Comparison of ENCODE assay signal across 8 cellular contexts in genomic region chr10:26861326-26861998, GRCh38. TPM values are rescaled to one million over a fixed set of nuclear protein-coding genes. Genes with fewer than 3 reads are reported as not detected.
DNase-seq lines count a peak whose midpoint lies in the region; ATAC-seq and TF ChIP-seq lines count a peak whose summit lies in the region.

No MANE protein-coding gene starts in this region.

- no peaks in the 10 kb centered on the region for H4K20me1 ChIP-seq in OCI-LY1 (ENCODE audit: insufficient read depth, low read length)

- no peak overlapping the region for H2BK5ac ChIP-seq in neuronal stem cell (ENCODE audit: low read length)

- no peak overlapping the region for H3K18ac ChIP-seq in neuronal stem cell (ENCODE audit: low read length)

- H3K27me3 ChIP-seq in CD4-positive, alpha-beta T cell (ENCODE audit: control insufficient read depth, insufficient read depth, low read length): no peaks in the 10 kb centered on the region
- H3K27me3 ChIP-seq in OCI-LY1 (ENCODE audit: insufficient read depth, low read length) (no peaks in the 10 kb centered on the region), dorsolateral prefrontal cortex (no peaks in the 10 kb centered on the region), neuronal stem cell (ENCODE audit: control insufficient read depth in 3 of 3, insufficient read depth in 3 of 3, low read depth in 1 of 3, low read length in 3 of 3) (peaks cover 0 to 5% (median 0%) of the 10 kb centered on the region in 3 experiments)

- H3K79me2 ChIP-seq in OCI-LY1 (ENCODE audit: insufficient read depth, low read length): peaks cover 39% of the 10 kb centered on the region

- no peak overlapping the region for H3K23ac ChIP-seq in neuronal stem cell (ENCODE audit: low read depth, low read length, poor library complexity)

- no peak overlapping the region for H2BK15ac ChIP-seq in neuronal stem cell (ENCODE audit: low read length)

- H3K9ac ChIP-seq in OCI-LY1 (ENCODE audit: low read length) (peak overlapping the region; percentile 53), neuronal stem cell (ENCODE audit: low read depth, low read length, poor library complexity) (no peak overlapping the region)

- no peak overlapping the region for H3K27ac ChIP-seq in CD4-positive, alpha-beta T cell (ENCODE audit: low read depth, low read length)
- H3K27ac ChIP-seq in OCI-LY1 (ENCODE audit: low read depth, low read length, poor library complexity, severe bottlenecking) (no peak overlapping the region), dorsolateral prefrontal cortex (peak overlapping the region in 16 of 59 donors; percentile 2 to 75 (median 32)), neuronal stem cell (replicated peaks; ENCODE audit: low read length) (no peak overlapping the region)

- H3K4me2 ChIP-seq in OCI-LY1 (ENCODE audit: low read length): peak overlapping the region; percentile 63
- no peak overlapping the region for H3K4me2 ChIP-seq in neuronal stem cell (ENCODE audit: insufficient read depth, low read length, poor library complexity, severe bottlenecking)

- no peaks in the 10 kb centered on the region for H3K9me3 ChIP-seq in CD4-positive, alpha-beta T cell (ENCODE audit: control insufficient read depth, low read length)
- no peaks in the 10 kb centered on the region for H3K9me3 ChIP-seq in OCI-LY1 (ENCODE audit: low read length)
- no peaks in the 10 kb centered on the region for H3K9me3 ChIP-seq in neuronal stem cell (replicated peaks in 1 of 2; ENCODE audit: control insufficient read depth in 2 of 2, insufficient read depth in 1 of 2, low read depth in 1 of 2, low read length in 2 of 2)

- peaks cover 27% of the 10 kb centered on the region for H3K4me1 ChIP-seq in OCI-LY1 (ENCODE audit: insufficient read depth, low read length, severe bottlenecking)
- H3K4me1 ChIP-seq in neuronal stem cell (ENCODE audit: control insufficient read depth in 2 of 2, insufficient read depth in 1 of 2, low read depth in 1 of 2, low read length in 2 of 2): no peaks in the 10 kb centered on the region

- H3K14ac ChIP-seq in neuronal stem cell (ENCODE audit: low read length): no peak overlapping the region

- no peak overlapping the region for H4K8ac ChIP-seq in neuronal stem cell (ENCODE audit: low read depth, low read length)

- TF ChIP-seq CTCF in CD4-positive, alpha-beta T cell (IDR thresholded peaks at IDR 0.05): peak; percentile 85
- TF ChIP-seq CTCF in OCI-LY1 (IDR thresholded peaks at IDR 0.05; ENCODE audit: low read length): peak; percentile 60; the same call in 1 of the 2 replicates
- TF ChIP-seq CTCF in dorsolateral prefrontal cortex (IDR thresholded peaks at IDR 0.05 in 54 of 56, conservative IDR thresholded peaks at IDR 0.05 in 2 of 56; ENCODE audit: low read depth in 1 of 56, partially characterized antibody in 56 of 56): peak in 44 of 56 donors; percentile 2 to 92 (median 84)

- peak overlapping the region; percentile 87 for H3K27ac Mint-ChIP-seq in CD4-positive, alpha-beta T cell

- peaks cover 29% of the 10 kb centered on the region for H3K4me1 Mint-ChIP-seq in CD4-positive, alpha-beta T cell (ENCODE audit: low read depth)

- 0 out of 2 replicates have a peak, but pooled peaks cover 4% of the 10 kb centered on the region for H3F3A ChIP-seq in OCI-LY1 (ENCODE audit: insufficient read depth, low read length)

- H3K4me3 ChIP-seq in OCI-LY1 (ENCODE audit: low read depth, low read length, poor library complexity, severe bottlenecking) (peak overlapping the region; percentile 38), dorsolateral prefrontal cortex (peak overlapping the region in 55 of 59 donors; percentile 4 to 100 (median 93)), neuronal stem cell (ENCODE audit: low read length in 2 of 2) (no peak overlapping the region)

- peaks cover 11% of the 10 kb centered on the region for H3K27me3 Mint-ChIP-seq in CD4-positive, alpha-beta T cell

- no peak overlapping the region for H2BK12ac ChIP-seq in neuronal stem cell (ENCODE audit: low read length)

- no peak overlapping the region for H3K4ac ChIP-seq in neuronal stem cell (ENCODE audit: low read length)

- POLR2A ChIA-PET in CD4-positive, alpha-beta T cell (lab: Charles Lee): interaction anchor here (0.9 to 2.5 kb wide), 12 partner anchors 8 to 643 kb away, joined by 3 to 15 read pairs (median 3); partner anchors contain the start of genes MASTL, RAB18 and YME1L1

- peaks cover 7% of the 10 kb centered on the region for H3K79me1 ChIP-seq in neuronal stem cell (ENCODE audit: low read depth, low read length)

- no peak overlapping the region for H4K91ac ChIP-seq in neuronal stem cell (ENCODE audit: low read depth, low read length, poor library complexity)

- in situ Hi-C loops in ACHN (cut with HindIII; ENCODE audit: low pct_ligation_motif_present, low pct_unique_long_range_greater_than_20kb, low sequenced_read_pairs): no loop called here

- H2BK120ac ChIP-seq in neuronal stem cell (ENCODE audit: low read depth, low read length): no peak overlapping the region

- peaks cover 15% of the 10 kb centered on the region for H3K36me3 Mint-ChIP-seq in CD4-positive, alpha-beta T cell (ENCODE audit: low read depth)

- H2AFZ ChIP-seq in OCI-LY1 (ENCODE audit: low read length): peak overlapping the region; percentile 93
- H2AFZ ChIP-seq in neuronal stem cell (ENCODE audit: low read length): peak overlapping the region; percentile 68

- H3K4me3 Mint-ChIP-seq in CD4-positive, alpha-beta T cell: peak overlapping the region; percentile 93

- CTCF ChIA-PET in CD4-positive, alpha-beta T cell (lab: Charles Lee): interaction anchor here (0.6 to 2.1 kb wide), 17 partner anchors 8 to 391 kb away, joined by 3 to 9 read pairs (median 4); partner anchors contain the start of gene YME1L1

- no peaks in the 10 kb centered on the region for H3K9me2 ChIP-seq in OCI-LY1 (ENCODE audit: low read depth, low read length)

- no CpG with 5 or more reads among the region's 15 CpGs for WGBS in neuronal stem cell (ENCODE audit: extremely low coverage in 2 of 2, insufficient read length in 2 of 2, insufficient replicate concordance in 1 of 2), 2 donors

- DNase-seq in CD4-positive, alpha-beta T cell: no peak
- no peak for DNase-seq in dorsolateral prefrontal cortex
- DNase-seq in neuronal stem cell (ENCODE audit: low spot score): no peak
- DNase-seq in ACHN: no peak
- no peak for DNase-seq in putamen (ENCODE audit: low spot score)
- DNase-seq in activated CD8-positive, alpha-beta memory T cell treated with anti-CD3 and anti-CD28 coated beads for 24 hours: no peak

- no peak for ATAC-seq in CD4-positive, alpha-beta T cell (ENCODE audit: poor library complexity)
- ATAC-seq in GM21825 (IDR thresholded peaks at IDR 0.05; ENCODE audit: unreplicated experiment): no peak

- no peak overlapping the region for H2AK5ac ChIP-seq in neuronal stem cell (ENCODE audit: low read depth, low read length)

- H3K9me3 Mint-ChIP-seq in CD4-positive, alpha-beta T cell: no peaks in the 10 kb centered on the region

- intact Hi-C loops in CD4-positive, alpha-beta T cell (cut with DNase I, micrococcal nuclease): loop anchor here (1.0 to 5.0 kb wide), 10 partner anchors 21 to 646 kb away; partner anchors contain the start of genes ACBD5 (in 2 of the 2), ANKRD26 (in 1 of the 2), MASTL (in 1 of the 2) and YME1L1 (in 1 of the 2)
- intact Hi-C loops in dorsolateral prefrontal cortex (cut with DNase I): loop anchor here (1.0 to 10.0 kb wide), 9 partner anchors 134 to 381 kb away; partner anchors contain the start of genes ACBD5 (in 2 of the 2), MASTL (in 2 of the 2), PDSS1 (in 2 of the 2) and YME1L1 (in 1 of the 2)

- H3K36me3 ChIP-seq in OCI-LY1 (ENCODE audit: insufficient read depth, low read length) (no peaks in the 10 kb centered on the region; the same call in 1 of the 2 replicates), neuronal stem cell (replicated peaks in 1 of 2; ENCODE audit: control insufficient read depth in 2 of 2, insufficient read depth in 2 of 2, low read length in 2 of 2) (no peaks in the 10 kb centered on the region)

RNA-seq across cellular contexts. Expression of gene ABI1, which starts 0.7 kb away (rescaled TPM):
- total RNA-seq in CD4-positive, alpha-beta T cell: 10 to 100 TPM; 83.2 to 83.6 TPM
- total RNA-seq in dorsolateral prefrontal cortex: 100 to 1,000 TPM in 2 of 120 experiments, 10 to 100 TPM in 118; 47.5 to 104 (median 81.1) TPM
- polyA plus RNA-seq in neuronal stem cell (2013, experiment 1 of 2): 26.7 TPM
- polyA plus RNA-seq in neuronal stem cell (2013, experiment 2 of 2): 26.6 TPM

Comparison
In these comparisons a context has a peak if more than half of its experiments do, and no peak if none do; other contexts are left out.
1. H3K4me3 ChIP-seq: peak in OCI-LY1 (single experiment) and dorsolateral prefrontal cortex (55 of 59); none in neuronal stem cell (0 of 2).
2. Peak in every context shown above with its lines, with median percentiles within 50 percentile points of each other: CTCF ChIP-seq.